In genomic region chrX:10189317-10190268, GRCh38 we compare ENCODE assay signal across 8 cellular contexts. TPM values are rescaled to one million over a fixed set of nuclear protein-coding genes. Genes with fewer than 3 reads are reported as not detected.
DNase-seq lines count a peak whose midpoint lies in the region; ATAC-seq and TF ChIP-seq lines count a peak whose summit lies in the region.

No MANE protein-coding gene starts in this region.

- POLR2A ChIA-PET in AG04450 (lab: Yijun Ruan, JAX): no interaction called here
- POLR2A ChIA-PET in activated CD4-positive, alpha-beta memory T cell treated with anti-CD3 and anti-CD28 coated beads, Interleukin-2, amount 10 ng/mL, durations not matched to agents 7 days and 5 days (lab: Charles Lee): no interaction called here

- H3K4me3 Mint-ChIP-seq in activated CD4-positive, alpha-beta memory T cell treated with anti-CD3 and anti-CD28 coated beads, Interleukin-2, amount 10 ng/mL, durations not matched to agents 7 days and 5 days: no peak overlapping the region

- no peak overlapping the region for H3K4me2 ChIP-seq in mesenchymal stem cell (ENCODE audit: low read length, poor library complexity, severe bottlenecking)

- H3K36me3 Mint-ChIP-seq in activated CD4-positive, alpha-beta memory T cell treated with anti-CD3 and anti-CD28 coated beads, Interleukin-2, amount 10 ng/mL, durations not matched to agents 7 days and 5 days (ENCODE audit: low read depth): no peaks in the 10 kb centered on the region

- H3K9ac ChIP-seq in mesenchymal stem cell (ENCODE audit: low read length): peak overlapping the region; percentile 34

- ATAC-seq in GM18520 (IDR thresholded peaks at IDR 0.05; ENCODE audit: unreplicated experiment) (peak; percentile 91), HG03135 (IDR thresholded peaks at IDR 0.05; ENCODE audit: unreplicated experiment) (peak; percentile 84)

- H3K23ac ChIP-seq in mesenchymal stem cell (ENCODE audit: low read length in 2 of 2): no peak overlapping the region

- H3K9me3 Mint-ChIP-seq in activated CD4-positive, alpha-beta memory T cell treated with anti-CD3 and anti-CD28 coated beads, Interleukin-2, amount 10 ng/mL, durations not matched to agents 7 days and 5 days: no peaks in the 10 kb centered on the region

- no peak overlapping the region for H2BK15ac ChIP-seq in mesenchymal stem cell (ENCODE audit: low read depth, poor library complexity, severe bottlenecking)

- no peaks in the 10 kb centered on the region for H3K4me1 ChIP-seq in mesenchymal stem cell (ENCODE audit: control insufficient read depth, insufficient read depth, low read depth, low read length)

- H3K79me1 ChIP-seq in mesenchymal stem cell (replicated peaks; ENCODE audit: low read length, poor library complexity, severe bottlenecking): no peaks in the 10 kb centered on the region

- WGBS in mesenchymal stem cell: 20% methylated on average over 5 of the region's 16 CpGs

- H3K4me3 ChIP-seq in AG04450 (ENCODE audit: low read depth, low read length) (no peak overlapping the region), mesenchymal stem cell (ENCODE audit: insufficient read depth in 1 of 2, low read depth in 1 of 2, low read length in 2 of 2) (no peak overlapping the region)

- no peak overlapping the region for H2BK120ac ChIP-seq in mesenchymal stem cell (ENCODE audit: low read depth, low read length)

- H3K9me3 ChIP-seq in AG04450 (ENCODE audit: control insufficient read depth, insufficient read depth, low read length) (no peaks in the 10 kb centered on the region), mesenchymal stem cell (ENCODE audit: control insufficient read depth, low read length) (no peaks in the 10 kb centered on the region)

- no peak overlapping the region for H2BK12ac ChIP-seq in mesenchymal stem cell (ENCODE audit: low read length in 2 of 2)

- H3K14ac ChIP-seq in mesenchymal stem cell (ENCODE audit: low read length in 2 of 2): no peak overlapping the region

- H3K27ac Mint-ChIP-seq in activated CD4-positive, alpha-beta memory T cell treated with anti-CD3 and anti-CD28 coated beads, Interleukin-2, amount 10 ng/mL, durations not matched to agents 7 days and 5 days: no peak overlapping the region

- H3K27me3 Mint-ChIP-seq in activated CD4-positive, alpha-beta memory T cell treated with anti-CD3 and anti-CD28 coated beads, Interleukin-2, amount 10 ng/mL, durations not matched to agents 7 days and 5 days: peaks cover 2% of the 10 kb centered on the region

- peak; percentile 58 for TF ChIP-seq CTCF in AG04450 (IDR thresholded peaks at IDR 0.05; ENCODE audit: low read depth, low read length)

- no peak overlapping the region for H3K4ac ChIP-seq in mesenchymal stem cell (ENCODE audit: low read depth in 1 of 2, low read length in 2 of 2)

- H2BK5ac ChIP-seq in mesenchymal stem cell (ENCODE audit: low read depth, low read length, poor library complexity, severe bottlenecking): no peak overlapping the region

- peak overlapping the region; percentile 64 for H4K8ac ChIP-seq in mesenchymal stem cell (ENCODE audit: low read length)

- no peaks in the 10 kb centered on the region for H3K36me3 ChIP-seq in mesenchymal stem cell (ENCODE audit: control insufficient read depth in 1 of 2, insufficient read depth in 2 of 2, low read depth in 1 of 2, low read length in 2 of 2)

- DNase-seq in AG04450 (ENCODE audit: low read depth, low spot score) (no peak), NCI-H510A treated with DMSO at 0.1 percent for 48 hours (lab: John Stamatoyannopoulos, UW) (peak; percentile 34), ecto neural progenitor cell (ENCODE audit: low spot score) (peak; percentile 84), mesenchymal stem cell (peak; percentile 64)
- DNase-seq in activated CD4-positive, alpha-beta memory T cell treated with anti-CD3 and anti-CD28 coated beads, Interleukin-2, amount 10 ng/mL, durations not matched to agents 7 days and 5 days: peak; percentile 66
- peak; percentile 29 to 47 for DNase-seq in stimulated activated CD8-positive, alpha-beta memory T cell treated with anti-CD3 and anti-CD28 coated beads, Interleukin-15, amount 100 ng/mL, for 48 hours (ENCODE audit: low read depth in 2 of 2)

- no peak overlapping the region for H4K91ac ChIP-seq in mesenchymal stem cell (ENCODE audit: low read length)

- no peak overlapping the region for H3K18ac ChIP-seq in mesenchymal stem cell (ENCODE audit: low read depth in 1 of 2, low read length in 2 of 2)

- H3K27ac ChIP-seq in AG04450 (ENCODE audit: low read depth, low read length) (no peak overlapping the region), mesenchymal stem cell (ENCODE audit: low read length, poor library complexity, severe bottlenecking) (no peak overlapping the region)

- no peaks in the 10 kb centered on the region for H3K27me3 ChIP-seq in AG04450 (ENCODE audit: control insufficient read depth, insufficient read depth, low read length)
- H3K27me3 ChIP-seq in mesenchymal stem cell (ENCODE audit: control insufficient read depth in 1 of 2, insufficient read depth in 1 of 2, low read length in 2 of 2): peaks cover 0 to 5% of the 10 kb centered on the region in 2 experiments

- H2AK5ac ChIP-seq in mesenchymal stem cell (ENCODE audit: low read length, severe bottlenecking): no peak overlapping the region

- no peaks in the 10 kb centered on the region for H3K4me1 Mint-ChIP-seq in activated CD4-positive, alpha-beta memory T cell treated with anti-CD3 and anti-CD28 coated beads, Interleukin-2, amount 10 ng/mL, durations not matched to agents 7 days and 5 days

- no peak overlapping the region for H2AFZ ChIP-seq in mesenchymal stem cell (ENCODE audit: low read depth, low read length)

- CTCF ChIA-PET in AG04450 (lab: Charles Lee): interaction anchor here (0.5 to 3.3 kb wide), 62 partner anchors 10 to 1342 kb away, joined by 3 to 80 read pairs (median 4); partner anchors contain the start of gene MID1
- CTCF ChIA-PET in activated CD4-positive, alpha-beta memory T cell treated with anti-CD3 and anti-CD28 coated beads, Interleukin-2, amount 10 ng/mL, durations not matched to agents 7 days and 5 days (lab: Charles Lee): interaction anchor here (0.8 to 2.6 kb wide), 13 partner anchors 11 to 947 kb away, joined by 3 to 36 read pairs (median 4); no protein-coding TSS in a partner anchor

RNA-seq across cellular contexts. Expression of gene CLCN4, which starts 32.8 kb away (rescaled TPM):
- polyA plus RNA-seq in AG04450 (2011; rRNA removed): 1.5 and 1.6 TPM in 2 replicates
- 4.6 TPM in 2 replicates for polyA minus RNA-seq in AG04450 (2011; rRNA and poly(A)+ RNA removed)
- total RNA-seq in activated CD4-positive, alpha-beta memory T cell treated with anti-CD3 and anti-CD28 coated beads, Interleukin-2, amount 10 ng/mL, durations not matched to agents 7 days and 5 days: not detected
- polyA plus RNA-seq in mesenchymal stem cell (2013, experiment 1 of 2): 3.0 TPM
- 3.0 TPM for polyA plus RNA-seq in mesenchymal stem cell (2013, experiment 2 of 2)
